Comparison of ENCODE assay signal across 8 cellular contexts in genomic region chr2:173355866-173356508, GRCh38. TPM values are rescaled to one million over a fixed set of nuclear protein-coding genes. Genes with fewer than 3 reads are reported as not detected.
A peak's percentile ranks its signal among the peaks of the same experiment; 100 is the strongest.
DNase-seq lines count a peak whose midpoint lies in the region; TF ChIP-seq lines count a peak whose summit lies in the region.

No MANE protein-coding gene starts in this region.

- TSS peak; percentile 41 for BruUV-seq in PC-9 (replicated peaks; lab: Mats Ljungman, UMichigan)

- DNase-seq in NCI-H82 (lab: John Stamatoyannopoulos, UW) (peak; percentile 42), NCI-H82 treated with DMSO at 0.1 percent for 48 hours (lab: John Stamatoyannopoulos, UW; ENCODE audit: unreplicated experiment) (no peak), PC-9 (no peak), esophagus squamous epithelium (lab: John Stamatoyannopoulos, UW) (no peak), GM19240 (ENCODE audit: insufficient read length, low spot score) (no peak), anterior cingulate cortex (lab: John Stamatoyannopoulos, UW) (no peak), Ammon's horn (ENCODE audit: low spot score) (no peak)

- POLR2A ChIA-PET in PC-9 (lab: Charles Lee; ENCODE audit: unreplicated experiment): interaction anchor here (0.5 to 0.8 kb wide), 3 partner anchors 29 to 288 kb away, joined by 3 to 14 read pairs (median 4); no protein-coding TSS in a partner anchor

- H3K9me3 ChIP-seq in PC-9 (ENCODE audit: insufficient read depth, low read depth): no peaks in the 10 kb centered on the region
- H3K9me3 ChIP-seq in esophagus squamous epithelium: no peaks in the 10 kb centered on the region

- TF ChIP-seq CTCF in PC-9 (conservative IDR thresholded peaks at IDR 0.05): no peak
- no peak for TF ChIP-seq CTCF in esophagus squamous epithelium (IDR thresholded peaks at IDR 0.05)

- H3K36me3 ChIP-seq in PC-9 (ENCODE audit: low read depth): peaks cover 20% of the 10 kb centered on the region
- H3K36me3 ChIP-seq in esophagus squamous epithelium: no peaks in the 10 kb centered on the region

- H3F3A ChIP-seq in PC-9 (ENCODE audit: insufficient read depth, low read depth): no peaks in the 10 kb centered on the region

- WGBS in esophagus squamous epithelium, 2 donors: 18 to 22% methylated on average over 15 to 16 of the region's 16 CpGs

- H3K27me3 ChIP-seq in PC-9 (ENCODE audit: insufficient read depth, low read depth): no peaks in the 10 kb centered on the region
- peaks cover 0 to 59% (median 5%) of the 10 kb centered on the region in 4 donors for H3K27me3 ChIP-seq in esophagus squamous epithelium

- peak overlapping the region; percentile 98 for H2AFZ ChIP-seq in PC-9

- peaks cover 40% of the 10 kb centered on the region for H3K79me2 ChIP-seq in PC-9 (ENCODE audit: low read depth)

- intact Hi-C loops in PC-9 (cut with micrococcal nuclease; ENCODE audit: unreplicated experiment) (loop anchor here (10.0 kb wide), 1 partner anchor 331 kb away; no protein-coding TSS in a partner anchor), esophagus squamous epithelium (cut with DNase I) (no loop called here)

- H3K4me1 ChIP-seq in PC-9 (replicated peaks; ENCODE audit: insufficient read depth): peaks cover 20% of the 10 kb centered on the region
- peaks cover 9 to 39% (median 20%) of the 10 kb centered on the region in 3 donors for H3K4me1 ChIP-seq in esophagus squamous epithelium

- no peaks in the 10 kb centered on the region; the same call in 1 of the 2 replicates for H4K20me1 ChIP-seq in PC-9 (ENCODE audit: insufficient read depth)

- no peaks in the 10 kb centered on the region for H3K9me2 ChIP-seq in PC-9 (ENCODE audit: insufficient read depth)

- peak overlapping the region; percentile 81 for H3K4me2 ChIP-seq in PC-9

- no peak for TF ChIP-seq POLR2A in esophagus squamous epithelium (IDR thresholded peaks at IDR 0.05)

- H3K4me3 ChIP-seq in PC-9: peak overlapping the region; percentile 97
- peak overlapping the region; percentile 49 to 81 (median 72) for H3K4me3 ChIP-seq in esophagus squamous epithelium
- peak overlapping the region; percentile 53 to 79 (median 73) for H3K4me3 ChIP-seq in skin epidermis

- H3K27ac ChIP-seq in PC-9 (no peak overlapping the region), esophagus squamous epithelium (peak overlapping the region in 3 of 4 donors; percentile 70 to 77 (median 72)), skin epidermis (peak overlapping the region in 4 of 21 experiments; percentile 69 to 79 (median 75))

- CTCF ChIA-PET in PC-9 (lab: Charles Lee): interaction anchor here (0.7 kb wide), 1 partner anchor 285 kb away, joined by 12 read pairs; no protein-coding TSS in a partner anchor

RNA-seq across cellular contexts. Expression of gene CDCA7, which starts 1.3 kb away (rescaled TPM):
- total RNA-seq in PC-9 (2021) (26.1 and 34.2 TPM in 2 replicates), esophagus squamous epithelium (10 to 100 TPM in 2 of 4 donors, 1 to 10 TPM in 2; 8.8 to 18.4 (median 10.6) TPM)
